8 cellular contexts compared by ENCODE assay signal in genomic region chr3:112437146-112438022, GRCh38.
DNase-seq lines count a peak whose midpoint lies in the region; ATAC-seq and TF ChIP-seq lines count a peak whose summit lies in the region.

No MANE protein-coding gene starts in this region.

- no peaks in the 10 kb centered on the region for H3K27me3 ChIP-seq in cardiac muscle cell
- no peaks in the 10 kb centered on the region for H3K27me3 ChIP-seq in Karpas-422 (ENCODE audit: low read length)

- intact Hi-C loops in left cardiac atrium (cut with DNase I) = no loop called here
- intact Hi-C loops in activated CD8-positive, alpha-beta T cell treated with anti-CD3 and anti-CD28 coated beads for 36 hours (cut with micrococcal nuclease) = loop anchor here (5.0 kb wide), 1 partner anchor 105 kb away; the partner anchor contains the start of gene CD200

- DNase-seq in cardiac muscle cell (ENCODE audit: low read depth in 1 of 2, low spot score in 1 of 2) (peak in 1 of 2 donors; percentile 49), left cardiac atrium (no peak), Karpas-422 (peak; percentile 81), immature natural killer cell (peak; percentile 15 to 39 (median 18)), ecto neural progenitor cell (ENCODE audit: low spot score) (no peak)
- no peak for DNase-seq in activated CD8-positive, alpha-beta T cell treated with anti-CD3 and anti-CD28 coated beads for 36 hours
- no peak for DNase-seq in stimulated activated CD4-positive, alpha-beta T cell treated with anti-CD3 and anti-CD28 coated beads, Interleukin-12 subunit alpha, Interleukin-12 subunit beta, amount 100 ng/mL, for 4 hours

- H3K4me1 ChIP-seq in cardiac muscle cell (ENCODE audit: low read depth) (no peaks in the 10 kb centered on the region), Karpas-422 (ENCODE audit: low read length) (no peaks in the 10 kb centered on the region)

- H3K9ac ChIP-seq in Karpas-422 (ENCODE audit: low read length) = no peak overlapping the region

- no peak overlapping the region for H3K4me3 ChIP-seq in cardiac muscle cell
- no peak overlapping the region for H3K4me3 ChIP-seq in Karpas-422 (ENCODE audit: low read length)

- no peak for ATAC-seq in left cardiac atrium
- peak; percentile 93 for ATAC-seq in activated CD8-positive, alpha-beta T cell treated with anti-CD3 and anti-CD28 coated beads for 36 hours
- ATAC-seq in GM19035 (IDR thresholded peaks at IDR 0.05; ENCODE audit: unreplicated experiment) = no peak

- POLR2A ChIA-PET in activated CD8-positive, alpha-beta T cell treated with anti-CD3 and anti-CD28 coated beads for 36 hours (lab: Charles Lee) = interaction anchor here (1.0 kb wide), 1 partner anchor 99 kb away, joined by 3 read pairs; no protein-coding TSS in a partner anchor

- no peak overlapping the region for H2AFZ ChIP-seq in Karpas-422 (ENCODE audit: low read length)

- no peak overlapping the region for H3K4me2 ChIP-seq in Karpas-422 (ENCODE audit: low read depth, low read length, poor library complexity, severe bottlenecking)

- peaks cover 12% of the 10 kb centered on the region for H3K9me3 Mint-ChIP-seq in activated CD8-positive, alpha-beta T cell treated with anti-CD3 and anti-CD28 coated beads for 36 hours
- peaks cover 0 to 5% (median 3%) of the 10 kb centered on the region in 6 donors for H3K9me3 Mint-ChIP-seq in immature natural killer cell

- H3K27ac Mint-ChIP-seq in activated CD8-positive, alpha-beta T cell treated with anti-CD3 and anti-CD28 coated beads for 36 hours = peak overlapping the region; percentile 46
- H3K27ac Mint-ChIP-seq in immature natural killer cell = peak overlapping the region in 2 of 6 donors; percentile 6 to 23

- CTCF ChIA-PET in activated CD8-positive, alpha-beta T cell treated with anti-CD3 and anti-CD28 coated beads for 36 hours (lab: Charles Lee) = interaction anchor here (0.6 to 2.9 kb wide), 20 partner anchors 9 to 1312 kb away, joined by 3 to 21 read pairs (median 4); partner anchors contain the start of genes CD200 and SLC9C1

- no peaks in the 10 kb centered on the region for H4K20me1 ChIP-seq in Karpas-422 (ENCODE audit: insufficient read depth, low read depth, low read length)

- H3K27ac ChIP-seq in cardiac muscle cell (no peak overlapping the region), Karpas-422 (ENCODE audit: low read length) (no peak overlapping the region)

- H3K9me3 ChIP-seq in cardiac muscle cell (ENCODE audit: low read depth) = no peaks in the 10 kb centered on the region
- H3K9me3 ChIP-seq in Karpas-422 (ENCODE audit: low read length) = no peaks in the 10 kb centered on the region

- no peaks in the 10 kb centered on the region for H3K9me2 ChIP-seq in Karpas-422 (replicated peaks; ENCODE audit: insufficient read depth, low read length)

- H3K27me3 Mint-ChIP-seq in activated CD8-positive, alpha-beta T cell treated with anti-CD3 and anti-CD28 coated beads for 36 hours = no peaks in the 10 kb centered on the region
- peaks cover 0 to 3% (median 0%) of the 10 kb centered on the region in 3 donors for H3K27me3 Mint-ChIP-seq in immature natural killer cell (ENCODE audit: low read depth in 3 of 3)

- peaks cover 18% of the 10 kb centered on the region for H3K36me3 Mint-ChIP-seq in activated CD8-positive, alpha-beta T cell treated with anti-CD3 and anti-CD28 coated beads for 36 hours (ENCODE audit: low read depth)
- peaks cover 3 to 7% (median 4%) of the 10 kb centered on the region in 3 donors for H3K36me3 Mint-ChIP-seq in immature natural killer cell

- H3K79me2 ChIP-seq in Karpas-422 (ENCODE audit: low read length) = no peaks in the 10 kb centered on the region

- no peak overlapping the region for H3K4me3 Mint-ChIP-seq in activated CD8-positive, alpha-beta T cell treated with anti-CD3 and anti-CD28 coated beads for 36 hours
- H3K4me3 Mint-ChIP-seq in immature natural killer cell = peak overlapping the region in 4 of 5 donors; percentile 53 to 76 (median 60)

- TF ChIP-seq CTCF in cardiac muscle cell (IDR thresholded peaks at IDR 0.05; ENCODE audit: low read depth, low read length) = peak; percentile 17
- peak; percentile 32 for TF ChIP-seq CTCF in activated CD8-positive, alpha-beta T cell treated with anti-CD3 and anti-CD28 coated beads for 36 hours (IDR thresholded peaks at IDR 0.05)

- H3K36me3 ChIP-seq in cardiac muscle cell (no peaks in the 10 kb centered on the region), Karpas-422 (ENCODE audit: insufficient read depth, low read length) (no peaks in the 10 kb centered on the region)

- H3K4me1 Mint-ChIP-seq in activated CD8-positive, alpha-beta T cell treated with anti-CD3 and anti-CD28 coated beads for 36 hours (ENCODE audit: low read depth) = peaks cover 36% of the 10 kb centered on the region
- H3K4me1 Mint-ChIP-seq in immature natural killer cell = peaks cover 15 to 22% of the 10 kb centered on the region in 2 donors

Comparison
In these comparisons a context has a peak if more than half of its experiments do, and no peak if none do; other contexts are left out.
1. DNase-seq: peak in Karpas-422 (single experiment) and immature natural killer cell (3 of 3); none in left cardiac atrium (single experiment), activated CD8-positive, alpha-beta T cell treated with anti-CD3 and anti-CD28 coated beads for 36 hours (single experiment), ecto neural progenitor cell (single experiment) and stimulated activated CD4-positive, alpha-beta T cell treated with anti-CD3 and anti-CD28 coated beads, Interleukin-12 subunit alpha, Interleukin-12 subunit beta, amount 100 ng/mL, for 4 hours (single experiment).